ENCODE assay signal across 12 cellular contexts in genomic region chr12:111431772-111432171, GRCh38. TPM values are rescaled to one million over a fixed set of nuclear protein-coding genes. Genes with fewer than 3 reads are reported as not detected.
DNase-seq lines count a peak whose midpoint lies in the region; ATAC-seq and TF ChIP-seq lines count a peak whose summit lies in the region.
"Had no signal": no experiment of that assay in that cellular context is flagged by ENCODE, and none has a peak within 500 bp of the region (broad histone marks: within the 10 kb centered on the region; RNA-seq: fewer than 3 reads in every experiment).

No MANE protein-coding gene starts in this region.

- peaks cover 8% of the 10 kb centered on the region for H3K36me3 Mint-ChIP-seq in activated T-cell treated with anti-CD3 and anti-CD28 coated beads, Interleukin-2, amount 50 U/mL, for 4 hours (ENCODE audit: insufficient read depth)
- H3K36me3 Mint-ChIP-seq in activated T-helper 2 cell treated with anti-CD3 and anti-CD28 coated beads, Interferon-gamma antibody, Interleukin-2, Interleukin-4, amounts not matched to agents 10 μg/mL and 5 μg/mL and 100 μg/mL, durations not matched to agents 14 hours and 24 hours and 36 hours (ENCODE audit: low read depth): peaks cover 58% of the 10 kb centered on the region

- peaks cover 95% of the 10 kb centered on the region for H3K4me1 Mint-ChIP-seq in activated T-cell treated with anti-CD3 and anti-CD28 coated beads, Interleukin-2, amount 50 U/mL, for 4 hours (ENCODE audit: low read depth)
- peaks cover 74% of the 10 kb centered on the region for H3K4me1 Mint-ChIP-seq in activated T-helper 2 cell treated with anti-CD3 and anti-CD28 coated beads, Interferon-gamma antibody, Interleukin-2, Interleukin-4, amounts not matched to agents 10 μg/mL and 5 μg/mL and 100 μg/mL, durations not matched to agents 14 hours and 24 hours and 36 hours (ENCODE audit: low read depth)

- intact Hi-C loops in activated T-helper 2 cell treated with anti-CD3 and anti-CD28 coated beads, Interferon-gamma antibody, Interleukin-2, Interleukin-4, amounts not matched to agents 10 μg/mL and 5 μg/mL and 100 μg/mL, durations not matched to agents 14 hours and 24 hours and 36 hours (cut with micrococcal nuclease): loop anchor here (10.0 kb wide), 1 partner anchor 857 kb away; no protein-coding TSS in a partner anchor
- intact Hi-C loops in left colon (cut with DNase I, micrococcal nuclease): no loop called here

- peak overlapping the region; percentile 76 for H3K4me3 Mint-ChIP-seq in activated T-cell treated with anti-CD3 and anti-CD28 coated beads, Interleukin-2, amount 50 U/mL, for 4 hours
- H3K4me3 Mint-ChIP-seq in activated T-helper 2 cell treated with anti-CD3 and anti-CD28 coated beads, Interferon-gamma antibody, Interleukin-2, Interleukin-4, amounts not matched to agents 10 μg/mL and 5 μg/mL and 100 μg/mL, durations not matched to agents 14 hours and 24 hours and 36 hours (ENCODE audit: low read depth): peak overlapping the region; percentile 66

- H3K27me3 Mint-ChIP-seq in activated T-cell treated with anti-CD3 and anti-CD28 coated beads, Interleukin-2, amount 50 U/mL, for 4 hours (ENCODE audit: low read depth): no peaks in the 10 kb centered on the region
- no peaks in the 10 kb centered on the region for H3K27me3 Mint-ChIP-seq in activated T-helper 2 cell treated with anti-CD3 and anti-CD28 coated beads, Interferon-gamma antibody, Interleukin-2, Interleukin-4, amounts not matched to agents 10 μg/mL and 5 μg/mL and 100 μg/mL, durations not matched to agents 14 hours and 24 hours and 36 hours (ENCODE audit: low read depth)

- DNase-seq in activated T-cell treated with anti-CD3 and anti-CD28 coated beads, Interleukin-2, amount 50 U/mL, for 4 hours: no peak
- DNase-seq in activated T-cell treated with anti-CD3 and anti-CD28 coated beads, Interleukin-2, amount 50 U/mL, for 48 hours: no peak
- DNase-seq in activated T-helper 2 cell treated with anti-CD3 and anti-CD28 coated beads, Interferon-gamma antibody, Interleukin-2, Interleukin-4, amounts not matched to agents 10 μg/mL and 5 μg/mL and 100 μg/mL, durations not matched to agents 14 hours and 24 hours and 36 hours (ENCODE audit: low spot score): no peak
- DNase-seq in left colon (peak in 1 of 2 donors; percentile 25), suprapubic skin (ENCODE audit: low spot score in 2 of 2) (no peak), GDM1 (lab: John Stamatoyannopoulos, UW) (no peak), NCI-H2081 (lab: John Stamatoyannopoulos, UW) (no peak)
- DNase-seq: left ventricle myocardium superior, NCI-H345, SW 1271 had no signal

- WGBS in suprapubic skin: 75% methylated on average over 6 of the region's 6 CpGs

- no peak overlapping the region for H3K4me3 ChIP-seq in suprapubic skin

- TF ChIP-seq EP300 in suprapubic skin (IDR thresholded peaks at IDR 0.05): no peak

- peaks cover 68% of the 10 kb centered on the region for H3K4me1 ChIP-seq in suprapubic skin

- no peaks in the 10 kb centered on the region for H3K9me3 Mint-ChIP-seq in activated T-cell treated with anti-CD3 and anti-CD28 coated beads, Interleukin-2, amount 50 U/mL, for 4 hours
- no peaks in the 10 kb centered on the region for H3K9me3 Mint-ChIP-seq in activated T-helper 2 cell treated with anti-CD3 and anti-CD28 coated beads, Interferon-gamma antibody, Interleukin-2, Interleukin-4, amounts not matched to agents 10 μg/mL and 5 μg/mL and 100 μg/mL, durations not matched to agents 14 hours and 24 hours and 36 hours

- TF ChIP-seq CTCF in suprapubic skin (IDR thresholded peaks at IDR 0.05): no peak

- peak overlapping the region; percentile 7 for H3K27ac ChIP-seq in suprapubic skin

- ATAC-seq in activated T-cell treated with anti-CD3 and anti-CD28 coated beads, Interleukin-2, amount 50 U/mL, for 4 hours: no peak
- peak; percentile 15 for ATAC-seq in left colon
- no peak for ATAC-seq in GM21737 (IDR thresholded peaks at IDR 0.05; ENCODE audit: unreplicated experiment)
- ATAC-seq: left ventricle myocardium superior, sciatic nerve had no signal

- TF ChIP-seq POLR2A in suprapubic skin (IDR thresholded peaks at IDR 0.05): no peak

- H3K36me3 ChIP-seq in suprapubic skin: no peaks in the 10 kb centered on the region

- H3K27ac Mint-ChIP-seq in activated T-helper 2 cell treated with anti-CD3 and anti-CD28 coated beads, Interferon-gamma antibody, Interleukin-2, Interleukin-4, amounts not matched to agents 10 μg/mL and 5 μg/mL and 100 μg/mL, durations not matched to agents 14 hours and 24 hours and 36 hours: peak overlapping the region; percentile 90

- no peaks in the 10 kb centered on the region for H3K9me3 ChIP-seq in suprapubic skin

- H3K27me3 ChIP-seq in suprapubic skin: no peaks in the 10 kb centered on the region

RNA-seq across cellular contexts. Expression of gene SH2B3, which starts 26.0 kb away (rescaled TPM):
- total RNA-seq in activated T-cell treated with anti-CD3 and anti-CD28 coated beads, Interleukin-2, amount 50 U/mL, for 4 hours: 10 to 100 TPM; 32.7 to 37.8 (median 35.9) TPM
- 48.3 and 50.9 TPM in 2 replicates for total RNA-seq in activated T-helper 2 cell treated with anti-CD3 and anti-CD28 coated beads, Interferon-gamma antibody, Interleukin-2, Interleukin-4, amounts not matched to agents 10 μg/mL and 5 μg/mL and 100 μg/mL, durations not matched to agents 14 hours and 24 hours and 36 hours
- 10 to 100 TPM; 22.9 to 27.1 TPM for total RNA-seq in left colon
- total RNA-seq in suprapubic skin: 1 to 10 TPM; 3.4 to 7.1 (median 4.2) TPM
